ENCODE assay signal across 1 cellular context in genomic region chr11:70054020-70054419, GRCh38.
TF ChIP-seq lines count a peak whose summit lies in the region.

No MANE protein-coding gene starts in this region.

TF ChIP-seq in H1, 55 proteins besides CTCF, POLR2A, EP300 and RAD21:
- TF ChIP-seq CHD2 (IDR thresholded peaks at IDR 0.05; ENCODE audit: low read length): no peak
- no peak for TF ChIP-seq FOSL1 (IDR thresholded peaks at IDR 0.05; ENCODE audit: insufficient read depth, low read depth, low read length)
- no peak for TF ChIP-seq CREB1 (IDR thresholded peaks at IDR 0.05)
- TF ChIP-seq, protein P1, sequence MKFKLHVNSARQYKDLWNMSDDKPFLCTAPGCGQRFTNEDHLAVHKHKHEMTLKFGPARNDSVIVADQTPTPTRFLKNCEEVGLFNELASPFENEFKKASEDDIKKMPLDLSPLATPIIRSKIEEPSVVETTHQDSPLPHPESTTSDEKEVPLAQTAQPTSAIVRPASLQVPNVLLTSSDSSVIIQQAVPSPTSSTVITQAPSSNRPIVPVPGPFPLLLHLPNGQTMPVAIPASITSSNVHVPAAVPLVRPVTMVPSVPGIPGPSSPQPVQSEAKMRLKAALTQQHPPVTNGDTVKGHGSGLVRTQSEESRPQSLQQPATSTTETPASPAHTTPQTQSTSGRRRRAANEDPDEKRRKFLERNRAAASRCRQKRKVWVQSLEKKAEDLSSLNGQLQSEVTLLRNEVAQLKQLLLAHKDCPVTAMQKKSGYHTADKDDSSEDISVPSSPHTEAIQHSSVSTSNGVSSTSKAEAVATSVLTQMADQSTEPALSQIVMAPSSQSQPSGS (IDR thresholded peaks at IDR 0.05; ENCODE audit: low read length): no peak
- no peak for TF ChIP-seq KDM5A (IDR thresholded peaks at IDR 0.05; ENCODE audit: low read length)
TF ChIP-seq in H1: peak in this region for 0.
